ENCODE assay signal across 10 cellular contexts in the genomic region with DNA sequence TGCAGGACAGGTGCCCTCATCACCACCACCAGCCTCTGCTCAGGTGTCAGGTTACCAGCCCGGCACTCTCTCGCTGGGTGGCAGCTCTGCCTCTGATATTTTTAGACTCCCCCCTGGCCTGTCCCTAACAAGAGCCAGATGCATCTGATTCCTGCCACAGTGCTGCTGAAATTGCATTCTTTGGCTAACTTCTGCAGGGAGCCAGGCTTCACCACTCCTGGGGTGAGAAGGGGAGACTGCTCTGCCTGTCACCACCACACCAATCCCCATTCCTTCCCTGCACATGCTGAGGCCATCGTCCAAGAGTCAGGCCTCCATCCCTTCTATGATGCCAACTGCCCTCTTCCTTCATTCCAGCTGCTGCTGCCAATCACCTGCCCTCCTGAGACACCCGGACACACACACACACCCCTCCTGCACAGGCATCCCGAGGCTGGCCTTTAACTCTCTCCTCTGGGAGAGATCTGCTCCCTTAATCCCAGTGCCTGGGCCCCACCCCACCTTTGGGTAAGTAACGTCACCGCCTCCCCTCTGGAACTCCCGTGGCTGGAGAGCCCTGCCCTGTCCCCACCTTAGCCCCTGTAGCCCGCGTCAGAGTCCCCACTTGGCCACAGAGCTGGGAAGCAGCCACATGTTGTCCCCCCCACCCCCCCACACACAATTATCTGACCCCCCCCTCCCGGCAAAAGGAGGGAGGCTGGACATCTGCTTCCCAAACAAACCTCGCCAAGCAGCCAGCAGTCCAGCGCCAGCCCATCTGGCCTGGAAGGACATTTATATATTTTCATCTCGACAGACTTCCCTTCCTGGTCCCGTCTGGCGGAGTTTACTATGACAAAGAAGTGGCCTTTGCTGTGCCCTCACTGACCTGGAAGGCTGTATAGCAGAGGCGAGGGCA. TPM values are rescaled to one million over a fixed set of nuclear protein-coding genes. Genes with fewer than 3 reads are reported as not detected.
DNase-seq lines count a peak whose midpoint lies in the region; ATAC-seq and TF ChIP-seq lines count a peak whose summit lies in the region.
"Had no signal": no experiment of that assay in that cellular context is flagged by ENCODE, and none has a peak within 500 bp of the region (broad histone marks: within the 10 kb centered on the region; RNA-seq: fewer than 3 reads in every experiment).

No MANE protein-coding gene starts in this region.

- no peaks in the 10 kb centered on the region for H3K9me2 ChIP-seq in MM.1S (replicated peaks; ENCODE audit: insufficient read depth, low read length)

- H4K20me1 ChIP-seq in MM.1S (ENCODE audit: insufficient read depth, low read length), result no peaks in the 10 kb centered on the region

- peaks cover 24% of the 10 kb centered on the region for H3K79me2 ChIP-seq in MM.1S (ENCODE audit: low read length)

- H2AFZ ChIP-seq in MM.1S (ENCODE audit: low read length), result 0 out of 2 replicates have a peak overlapping the region, but pooled peaks have one; percentile 16

- intact Hi-C loops in left lung (cut with DNase I), result no loop called here

- H3K4me1 ChIP-seq in MM.1S (ENCODE audit: low read length) (peaks cover 16% of the 10 kb centered on the region), left lung (peaks cover 33 to 50% of the 10 kb centered on the region in 2 donors), thymus (ENCODE audit: control insufficient read depth, insufficient read depth, low read length) (no peaks in the 10 kb centered on the region)

- ATAC-seq in left lung, result peak; percentile 8
- no peak for ATAC-seq in GM19351 (IDR thresholded peaks at IDR 0.05; ENCODE audit: unreplicated experiment)
- ATAC-seq in HG03520 (IDR thresholded peaks at IDR 0.05; ENCODE audit: unreplicated experiment), result no peak

- H3K9me3 ChIP-seq in MM.1S (replicated peaks; ENCODE audit: insufficient read depth, low read length) (no peaks in the 10 kb centered on the region), left lung (no peaks in the 10 kb centered on the region), thymus (ENCODE audit: control insufficient read depth) (no peaks in the 10 kb centered on the region)

- no peak for TF ChIP-seq CTCF in MM.1S (IDR thresholded peaks at IDR 0.05; ENCODE audit: low read length)
- TF ChIP-seq CTCF in left lung (IDR thresholded peaks at IDR 0.05), result no peak

- 82% methylated on average over 17 of the region's 17 CpGs for WGBS in thymus

- H3K9ac ChIP-seq in MM.1S (ENCODE audit: low read length), result no peak overlapping the region

- H3K27me3 ChIP-seq in MM.1S (replicated peaks; ENCODE audit: insufficient read depth, low read length) (peaks cover 10% of the 10 kb centered on the region; the same call in 1 of the 2 replicates), left lung (peaks cover 0 to 33% of the 10 kb centered on the region in 2 donors), thymus (ENCODE audit: control insufficient read depth, insufficient read depth) (peaks cover 33% of the 10 kb centered on the region)

- H3K27ac ChIP-seq in MM.1S (ENCODE audit: low read length), result peak overlapping the region; percentile 31; the same call in 1 of the 2 replicates
- H3K27ac ChIP-seq in left lung, result peak overlapping the region; percentile 91 to 92
- peak overlapping the region; percentile 52 for H3K27ac ChIP-seq in thymus (ENCODE audit: low read depth)

- H3F3A ChIP-seq in MM.1S (ENCODE audit: insufficient read depth, low read length), result 0 out of 2 replicates have a peak, but pooled peaks cover 9% of the 10 kb centered on the region

- H3K4me2 ChIP-seq in MM.1S (ENCODE audit: low read depth, low read length), result peak overlapping the region; percentile 43; the same call in 1 of the 2 replicates

- H3K4me3 ChIP-seq in MM.1S (ENCODE audit: low read length), result no peak overlapping the region
- H3K4me3 ChIP-seq in left lung, result peak overlapping the region; percentile 73 to 95
- H3K4me3 ChIP-seq in thymus (ENCODE audit: low read length), result no peak overlapping the region

- no peaks in the 10 kb centered on the region for H3K36me3 ChIP-seq in MM.1S (replicated peaks; ENCODE audit: insufficient read depth, low read length)
- no peaks in the 10 kb centered on the region for H3K36me3 ChIP-seq in left lung
- H3K36me3 ChIP-seq in thymus (ENCODE audit: control insufficient read depth, insufficient read depth), result no peaks in the 10 kb centered on the region

- DNase-seq in MM.1S, result peak; percentile 85
- peak; percentile 22 for DNase-seq in astrocyte of the hippocampus (ENCODE audit: low read depth, low spot score)
- DNase-seq in left lung, result peak in 1 of 2 donors; percentile 49
- DNase-seq in activated CD4-positive, alpha-beta T cell treated with anti-CD3 and anti-CD28 coated beads for 1 hour, result no peak
- no peak for DNase-seq in GDM1 (lab: John Stamatoyannopoulos, UW)
- DNase-seq: activated CD4-positive, alpha-beta T cell treated with anti-CD3 and anti-CD28 coated beads for 48 hours; NCI-H226 had no signal

RNA-seq across cellular contexts. Expression of gene EMP2, which starts 2.8 kb away (rescaled TPM):
- total RNA-seq in left lung, result 100 to 1,000 TPM; 263 to 487 TPM
- 11.7 TPM for polyA plus RNA-seq in thymus

Comparison
In these comparisons a context has a peak if more than half of its experiments do, and no peak if none do; other contexts are left out.
1. DNase-seq: peak in MM.1S (single experiment) and astrocyte of the hippocampus (single experiment); none in activated CD4-positive, alpha-beta T cell treated with anti-CD3 and anti-CD28 coated beads for 1 hour (single experiment) and GDM1 (single experiment).
2. H3K27ac ChIP-seq: peak in every context shown above with its lines; median percentile 92 in left lung; 52 in thymus; 31 in MM.1S.
3. H3K4me3 ChIP-seq: peak in left lung (2 of 2); none in MM.1S (single experiment) and thymus (single experiment).